In genomic region chr15:60584355-60585023, GRCh38 we compare ENCODE assay signal across 10 cellular contexts.
DNase-seq lines count a peak whose midpoint lies in the region; ATAC-seq and TF ChIP-seq lines count a peak whose summit lies in the region.
"Had no signal": no experiment of that assay in that cellular context is flagged by ENCODE, and none has a peak within 500 bp of the region (broad histone marks: within the 10 kb centered on the region; RNA-seq: fewer than 3 reads in every experiment).

No MANE protein-coding gene starts in this region.

- no peak overlapping the region for H3K9ac ChIP-seq in mammary epithelial cell (ENCODE audit: insufficient read depth, low read length)
- H3K9ac ChIP-seq in KMS-11: peak overlapping the region; percentile 89; the same call in 1 of the 2 replicates
- H3K9ac ChIP-seq in endodermal cell (ENCODE audit: extremely low read depth, low read length, poor library complexity, severe bottlenecking): no peak overlapping the region

- BruUV-seq in mammary epithelial cell (replicated peaks; lab: Mats Ljungman, UMichigan) (no TSS peak), MCF 10A (replicated peaks; lab: Mats Ljungman, UMichigan) (no TSS peak)

- no peak for ATAC-seq in left colon

- POLR2A ChIA-PET in MCF 10A (lab: Yijun Ruan, JAX): interaction anchor here (0.7 to 1.7 kb wide), 4 partner anchors 58 to 643 kb away, joined by 3 to 13 read pairs (median 6); no protein-coding TSS in a partner anchor

- DNase-seq in mammary epithelial cell (peak; percentile 39), MCF 10A (ENCODE audit: unreplicated experiment) (no peak), endodermal cell (no peak), vagina (ENCODE audit: extremely low spot score in 2 of 2) (no peak), left colon (no peak), UCSD-AML1 (lab: John Stamatoyannopoulos, UW; ENCODE audit: unreplicated experiment) (no peak), prostate gland (ENCODE audit: low spot score) (no peak)
- DNase-seq: stimulated activated CD4-positive, alpha-beta T cell treated with anti-CD3 and anti-CD28 coated beads, Interleukin-4, amount 100 ng/mL, for 4 hours had no signal

- peaks cover 9% of the 10 kb centered on the region for H3K4me1 ChIP-seq in mammary epithelial cell (ENCODE audit: insufficient read depth, low read length)
- peaks cover 97% of the 10 kb centered on the region for H3K4me1 ChIP-seq in KMS-11 (ENCODE audit: low read depth, poor library complexity, severe bottlenecking)
- H3K4me1 ChIP-seq in endodermal cell (ENCODE audit: control insufficient read depth, insufficient read depth, low read length): peaks cover 21% of the 10 kb centered on the region
- peaks cover 66% of the 10 kb centered on the region for H3K4me1 ChIP-seq in vagina
- no peaks in the 10 kb centered on the region for H3K4me1 ChIP-seq in prostate gland (replicated peaks)

- H3K79me2 ChIP-seq in mammary epithelial cell (ENCODE audit: insufficient read depth, low read length) (no peaks in the 10 kb centered on the region), KMS-11 (ENCODE audit: insufficient read depth, low read depth) (peaks cover 91% of the 10 kb centered on the region)

- peak overlapping the region; percentile 14 for H2AFZ ChIP-seq in mammary epithelial cell (ENCODE audit: low read depth, low read length)
- no peak overlapping the region; the same call in 1 of the 2 replicates for H2AFZ ChIP-seq in KMS-11 (ENCODE audit: low read depth)

- no peak for TF ChIP-seq POLR2A in vagina (IDR thresholded peaks at IDR 0.05)
- no peak for TF ChIP-seq POLR2A in prostate gland (IDR thresholded peaks at IDR 0.05)

- H3K9me3 Mint-ChIP-seq in MCF 10A (ENCODE audit: unreplicated experiment) (no peaks in the 10 kb centered on the region), endodermal cell (no peaks in the 10 kb centered on the region)

- H3K27ac Mint-ChIP-seq in MCF 10A (ENCODE audit: low read depth, unreplicated experiment) (no peak overlapping the region), endodermal cell (no peak overlapping the region)

- H4K20me1 ChIP-seq in mammary epithelial cell (ENCODE audit: insufficient read depth, low read length): no peaks in the 10 kb centered on the region
- no peaks in the 10 kb centered on the region for H4K20me1 ChIP-seq in KMS-11 (ENCODE audit: insufficient read depth)

- H3K9me3 ChIP-seq in mammary epithelial cell (replicated peaks; ENCODE audit: insufficient read depth, low read length): no peaks in the 10 kb centered on the region
- H3K9me3 ChIP-seq in endodermal cell (ENCODE audit: control insufficient read depth, low read length): no peaks in the 10 kb centered on the region
- no peaks in the 10 kb centered on the region for H3K9me3 ChIP-seq in vagina
- H3K9me3 ChIP-seq in prostate gland: no peaks in the 10 kb centered on the region
- H3K9me3 ChIP-seq: neutrophil had no signal

- intact Hi-C loops in mammary epithelial cell (cut with micrococcal nuclease): loop anchor here (1.0 to 2.0 kb wide), 3 partner anchors 76 to 1250 kb away; no protein-coding TSS in a partner anchor
- intact Hi-C loops in MCF 10A (cut with micrococcal nuclease): loop anchor here (2.0 to 10.0 kb wide), 3 partner anchors 78 to 1250 kb away; no protein-coding TSS in a partner anchor
- intact Hi-C loops in vagina (cut with DNase I): loop anchor here (10.0 kb wide), 1 partner anchor 1250 kb away; no protein-coding TSS in a partner anchor
- intact Hi-C loops in left colon (cut with DNase I, micrococcal nuclease): loop anchor here in 1 of 2 donors (5.0 kb wide), 1 partner anchor 333 kb away; no protein-coding TSS in a partner anchor
- intact Hi-C loops in prostate gland (cut with DNase I): loop anchor here (5.0 to 10.0 kb wide), 2 partner anchors 650 to 1248 kb away; no protein-coding TSS in a partner anchor

- H3K27me3 Mint-ChIP-seq in MCF 10A (ENCODE audit: insufficient read depth, unreplicated experiment) (no peaks in the 10 kb centered on the region), endodermal cell (ENCODE audit: insufficient read depth) (no peaks in the 10 kb centered on the region)

- WGBS in mammary epithelial cell (ENCODE audit: low coverage, missing lambda C conversion rate): 97% methylated on average over 5 of the region's 5 CpGs
- 84 to 89% methylated on average over 2 to 5 of the region's 5 CpGs for WGBS in endodermal cell (ENCODE audit: insufficient coverage in 1 of 2, insufficient read length in 1 of 2), 2 experiments
- WGBS in prostate gland: 77% methylated on average over 5 of the region's 5 CpGs

- H3K4me3 Mint-ChIP-seq in MCF 10A (ENCODE audit: unreplicated experiment): no peak overlapping the region
- H3K4me3 Mint-ChIP-seq in endodermal cell: no peak overlapping the region

- in situ Hi-C loops in mammary epithelial cell (cut with MboI; ENCODE audit: low sequenced_read_pairs in 2 of 2): loop anchor here (5.0 to 10.0 kb wide), 3 partner anchors 338 to 1250 kb away; no protein-coding TSS in a partner anchor

- H3K4me2 ChIP-seq in mammary epithelial cell (ENCODE audit: insufficient read depth, low read depth, low read length): no peak overlapping the region
- peak overlapping the region; percentile 97 for H3K4me2 ChIP-seq in KMS-11

- dilution Hi-C loops in mammary epithelial cell (cut with HindIII; ENCODE audit: low sequenced_read_pairs): no loop called here

- TF ChIP-seq CTCF in mammary epithelial cell (conservative IDR thresholded peaks at IDR 0.05 in 1 of 2, IDR thresholded peaks at IDR 0.05 in 1 of 2; ENCODE audit: extremely low read depth in 1 of 2, insufficient read depth in 1 of 2, low read depth in 1 of 2, low read length in 2 of 2): no peak
- TF ChIP-seq CTCF in MCF 10A (IDR thresholded peaks at IDR 0.05; ENCODE audit: unreplicated experiment): no peak
- no peak for TF ChIP-seq CTCF in KMS-11 (conservative IDR thresholded peaks at IDR 0.05; ENCODE audit: low read depth, low read length)
- no peak for TF ChIP-seq CTCF in endodermal cell (conservative IDR thresholded peaks at IDR 0.05)
- TF ChIP-seq CTCF in vagina (IDR thresholded peaks at IDR 0.05): no peak
- no peak for TF ChIP-seq CTCF in prostate gland (IDR thresholded peaks at IDR 0.05)

- H3K27me3 ChIP-seq in mammary epithelial cell (ENCODE audit: insufficient read depth, low read length) (no peaks in the 10 kb centered on the region), KMS-11 (ENCODE audit: insufficient read depth, low read depth) (no peaks in the 10 kb centered on the region), endodermal cell (ENCODE audit: control insufficient read depth, insufficient read depth, low read length, poor library complexity, severe bottlenecking) (no peaks in the 10 kb centered on the region), vagina (no peaks in the 10 kb centered on the region), prostate gland (replicated peaks; ENCODE audit: insufficient read depth) (no peaks in the 10 kb centered on the region)

- peaks cover 6% of the 10 kb centered on the region for H3K4me1 Mint-ChIP-seq in MCF 10A (ENCODE audit: insufficient read depth, unreplicated experiment)
- H3K4me1 Mint-ChIP-seq in endodermal cell: peaks cover 74% of the 10 kb centered on the region

- CTCF ChIA-PET in mammary epithelial cell (lab: Charles Lee; ENCODE audit: low non-redundant PET): interaction anchor here (0.8 to 1.3 kb wide), 4 partner anchors 75 to 1249 kb away, joined by 3 to 20 read pairs (median 4); no protein-coding TSS in a partner anchor
- CTCF ChIA-PET in MCF 10A (lab: Yijun Ruan, JAX): interaction anchor here (0.7 to 10.9 kb wide), 12 partner anchors 11 to 1474 kb away, joined by 3 to 163 read pairs (median 6); no protein-coding TSS in a partner anchor

- H3K36me3 ChIP-seq in mammary epithelial cell (ENCODE audit: insufficient read depth, low read length) (no peaks in the 10 kb centered on the region), KMS-11 (ENCODE audit: insufficient read depth) (no peaks in the 10 kb centered on the region), endodermal cell (ENCODE audit: control insufficient read depth, insufficient read depth, low read length) (peaks cover 5% of the 10 kb centered on the region), vagina (no peaks in the 10 kb centered on the region), prostate gland (no peaks in the 10 kb centered on the region)
- H3K36me3 ChIP-seq: neutrophil had no signal

- H3K36me3 Mint-ChIP-seq in MCF 10A (ENCODE audit: insufficient read depth, unreplicated experiment) (no peaks in the 10 kb centered on the region), endodermal cell (ENCODE audit: low read depth) (no peaks in the 10 kb centered on the region)

- H3K27ac ChIP-seq in mammary epithelial cell (ENCODE audit: insufficient read depth, low read depth, low read length) (no peak overlapping the region), KMS-11 (peak overlapping the region; percentile 84), endodermal cell (ENCODE audit: low read depth, low read length) (no peak overlapping the region), vagina (peak overlapping the region; percentile 44), prostate gland (no peak overlapping the region)
- H3K27ac ChIP-seq: neutrophil had no signal

- H3K4me3 ChIP-seq in mammary epithelial cell (replicated peaks in 1 of 3; ENCODE audit: insufficient read depth in 1 of 3, low read depth in 2 of 3, low read length in 3 of 3): no peak overlapping the region
- no peak overlapping the region for H3K4me3 ChIP-seq in KMS-11 (IDR thresholded peaks at IDR 0.05; ENCODE audit: insufficient read depth, low read depth, low read length)
- H3K4me3 ChIP-seq in endodermal cell (ENCODE audit: low read length): peak overlapping the region; percentile 7
- no peak overlapping the region for H3K4me3 ChIP-seq in vagina
- no peak overlapping the region for H3K4me3 ChIP-seq in prostate gland

Comparison
In these comparisons a context has a peak if more than half of its experiments do, and no peak if none do; other contexts are left out.
1. H3K27ac ChIP-seq: peak in KMS-11 (single experiment) and vagina (single experiment); none in mammary epithelial cell (single experiment), endodermal cell (single experiment) and prostate gland (0 of 2).